Comparison of ENCODE assay signal across 8 cellular contexts in genomic region chr1:921011-921837, GRCh38. TPM values are rescaled to one million over a fixed set of nuclear protein-coding genes. Genes with fewer than 3 reads are reported as not detected.
DNase-seq lines count a peak whose midpoint lies in the region; ATAC-seq and TF ChIP-seq lines count a peak whose summit lies in the region.

No MANE protein-coding gene starts in this region.

- no peaks in the 10 kb centered on the region for H3K9me2 ChIP-seq in GM23338 (ENCODE audit: insufficient read depth)

- peak; percentile 36 to 37; a peak in 3 of 4 replicates for TF ChIP-seq CTCF in GM23338 (conservative IDR thresholded peaks at IDR 0.05; ENCODE audit: low read depth in 2 of 2)
- TF ChIP-seq CTCF in heart right ventricle (IDR thresholded peaks at IDR 0.05) = peak; percentile 26 to 76 (median 58)

- no peaks in the 10 kb centered on the region for H3K36me3 ChIP-seq in BLaER1
- H3K36me3 ChIP-seq in GM23338 (ENCODE audit: insufficient read depth) = no peaks in the 10 kb centered on the region
- H3K36me3 ChIP-seq in heart right ventricle = no peaks in the 10 kb centered on the region

- H3K27me3 ChIP-seq in BLaER1 (peaks cover 49% of the 10 kb centered on the region), GM23338 (ENCODE audit: insufficient read depth) (peaks cover 92% of the 10 kb centered on the region), heart right ventricle (peaks cover 17 to 100% (median 88%) of the 10 kb centered on the region in 7 donors)

- intact Hi-C loops in heart right ventricle (cut with DNase I) = loop anchor here in 1 of 10 donors (2.0 kb wide), 1 partner anchor 20 kb away; no protein-coding TSS in a partner anchor

- peak; percentile 91 for DNase-seq in GM23338 (ENCODE audit: low spot score)
- peak; percentile 79 to 92 for DNase-seq in NCI-H446 (lab: John Stamatoyannopoulos, UW)
- DNase-seq in activated naive CD8-positive, alpha-beta T cell treated with anti-CD3 and anti-CD28 coated beads, Interleukin-2, amount 10 ng/mL, durations not matched to agents 7 days and 5 days = no peak
- DNase-seq in heart right ventricle = peak; percentile 65 to 69
- peak; percentile 58 for DNase-seq in putamen (ENCODE audit: low spot score)

- H3F3A ChIP-seq in GM23338 (replicated peaks; ENCODE audit: low read depth) = no peaks in the 10 kb centered on the region

- no peak overlapping the region for H3K27ac Mint-ChIP-seq in GM23338
- no peak overlapping the region for H3K27ac Mint-ChIP-seq in activated naive CD8-positive, alpha-beta T cell treated with anti-CD3 and anti-CD28 coated beads, Interleukin-2, amount 10 ng/mL, durations not matched to agents 7 days and 5 days

- peaks cover 72% of the 10 kb centered on the region for H3K27me3 Mint-ChIP-seq in GM23338 (ENCODE audit: insufficient read depth, low read depth, poor library complexity)
- peaks cover 39% of the 10 kb centered on the region for H3K27me3 Mint-ChIP-seq in activated naive CD8-positive, alpha-beta T cell treated with anti-CD3 and anti-CD28 coated beads, Interleukin-2, amount 10 ng/mL, durations not matched to agents 7 days and 5 days

- H3K4me3 ChIP-seq in BLaER1 (peak overlapping the region; percentile 43), GM23338 (peak overlapping the region; percentile 47), heart right ventricle (peak overlapping the region in 2 of 10 donors; percentile 2 to 3)

- H3K36me3 Mint-ChIP-seq in GM23338 (ENCODE audit: low read depth) = no peaks in the 10 kb centered on the region
- H3K36me3 Mint-ChIP-seq in activated naive CD8-positive, alpha-beta T cell treated with anti-CD3 and anti-CD28 coated beads, Interleukin-2, amount 10 ng/mL, durations not matched to agents 7 days and 5 days = no peaks in the 10 kb centered on the region

- peaks cover 18% of the 10 kb centered on the region for H3K4me1 Mint-ChIP-seq in GM23338
- H3K4me1 Mint-ChIP-seq in activated naive CD8-positive, alpha-beta T cell treated with anti-CD3 and anti-CD28 coated beads, Interleukin-2, amount 10 ng/mL, durations not matched to agents 7 days and 5 days = peaks cover 8% of the 10 kb centered on the region

- peak overlapping the region; percentile 29; the same call in 2 of the 3 replicates for H3K4me3 Mint-ChIP-seq in GM23338
- H3K4me3 Mint-ChIP-seq in activated naive CD8-positive, alpha-beta T cell treated with anti-CD3 and anti-CD28 coated beads, Interleukin-2, amount 10 ng/mL, durations not matched to agents 7 days and 5 days = no peak overlapping the region

- POLR2A ChIA-PET in activated naive CD8-positive, alpha-beta T cell treated with anti-CD3 and anti-CD28 coated beads, Interleukin-2, amount 10 ng/mL, durations not matched to agents 7 days and 5 days (lab: Charles Lee) = interaction anchor here (1.4 kb wide), 1 partner anchor 16 kb away, joined by 4 read pairs; no protein-coding TSS in a partner anchor

- H3K79me2 ChIP-seq in GM23338 (replicated peaks; ENCODE audit: insufficient read depth) = no peaks in the 10 kb centered on the region

- ATAC-seq in GM23338 (peak; percentile 63), heart right ventricle (peak; percentile 63 to 83 (median 74)), GM21515 (IDR thresholded peaks at IDR 0.05; ENCODE audit: unreplicated experiment) (no peak), HG02588 (IDR thresholded peaks at IDR 0.05; ENCODE audit: unreplicated experiment) (no peak)
- peak; percentile 39 for ATAC-seq in activated naive CD8-positive, alpha-beta T cell treated with anti-CD3 and anti-CD28 coated beads, Interleukin-2, amount 10 ng/mL, durations not matched to agents 7 days and 5 days (ENCODE audit: low read depth)

- H3K27ac ChIP-seq in BLaER1 (no peak overlapping the region), GM23338 (ENCODE audit: low read depth) (no peak overlapping the region), heart right ventricle (no peak overlapping the region)

- no peaks in the 10 kb centered on the region for H3K9me3 Mint-ChIP-seq in GM23338
- H3K9me3 Mint-ChIP-seq in activated naive CD8-positive, alpha-beta T cell treated with anti-CD3 and anti-CD28 coated beads, Interleukin-2, amount 10 ng/mL, durations not matched to agents 7 days and 5 days = no peaks in the 10 kb centered on the region

- WGBS in heart right ventricle, 2 donors = 26 to 34% methylated on average over 33 to 38 of the region's 38 CpGs

- H3K4me1 ChIP-seq in BLaER1 (peaks cover 98% of the 10 kb centered on the region), GM23338 (ENCODE audit: insufficient read depth) (peaks cover 8% of the 10 kb centered on the region; the same call in 1 of the 2 replicates), heart right ventricle (peaks cover 19 to 50% (median 32%) of the 10 kb centered on the region in 9 donors)

- H3K9me3 ChIP-seq in BLaER1 (no peaks in the 10 kb centered on the region), heart right ventricle (no peaks in the 10 kb centered on the region)

- H3K4me2 ChIP-seq in BLaER1 = peak overlapping the region; percentile 100
- H3K4me2 ChIP-seq in GM23338 = peak overlapping the region; percentile 73

- H4K20me1 ChIP-seq in BLaER1 (peaks cover 31% of the 10 kb centered on the region), GM23338 (replicated peaks; ENCODE audit: insufficient read depth) (no peaks in the 10 kb centered on the region; the same call in none of the 2 replicates)

- peak overlapping the region; percentile 41; the same call in 1 of the 2 replicates for H3K9ac ChIP-seq in BLaER1

- H2AFZ ChIP-seq in GM23338 = no peak overlapping the region

TF ChIP-seq in GM23338, 12 proteins besides CTCF, POLR2A, EP300 and RAD21:
- TF ChIP-seq EZH2 (IDR thresholded peaks at IDR 0.05; ENCODE audit: low read depth, unreplicated experiment) (peak; percentile 43), STAT1 (IDR thresholded peaks at IDR 0.05; ENCODE audit: unreplicated experiment) (no peak), EZH2phosphoT487 (IDR thresholded peaks at IDR 0.05; ENCODE audit: unreplicated experiment) (peak; percentile 59)

RNA-seq across cellular contexts. Expression of gene SAMD11, which starts 2.5 kb away (rescaled TPM):
- total RNA-seq in GM23338 (2014; rRNA removed; shearing (Covaris generic)) = 0.14 and 0.19 TPM in 2 replicates
- polyA plus RNA-seq in GM23338 (2016; fragmentation: Nextera tagmentation; extraction: Ambion mirVana) = 0.40 and 0.47 TPM in 2 replicates
- total RNA-seq in activated naive CD8-positive, alpha-beta T cell treated with anti-CD3 and anti-CD28 coated beads, Interleukin-2, amount 10 ng/mL, durations not matched to agents 7 days and 5 days = under 1 TPM in 1 of 2 experiments, not detected in 1; 0.22 TPM
- total RNA-seq in heart right ventricle = 1 to 10 TPM in 8 of 10 donors, under 1 TPM in 2; 0.87 to 2.2 (median 1.2) TPM
- polyA plus RNA-seq in heart right ventricle = 1 to 10 TPM; 1.5 to 2.4 TPM

RNA-seq across cellular contexts. Expression of gene NOC2L, which starts 37.8 kb away (rescaled TPM):
- total RNA-seq in GM23338 (2014; rRNA removed; shearing (Covaris generic)) = 123 and 125 TPM in 2 replicates
- polyA plus RNA-seq in GM23338 (2016; fragmentation: Nextera tagmentation; extraction: Ambion mirVana) (79.3 and 89.0 TPM in 2 replicates), heart right ventricle (10 to 100 TPM; 62.5 to 64.8 TPM)
- 10 to 100 TPM; 63.0 to 63.4 TPM for total RNA-seq in activated naive CD8-positive, alpha-beta T cell treated with anti-CD3 and anti-CD28 coated beads, Interleukin-2, amount 10 ng/mL, durations not matched to agents 7 days and 5 days
- total RNA-seq in heart right ventricle = 10 to 100 TPM; 38.3 to 52.5 (median 42.6) TPM

RNA-seq across cellular contexts. Expression of gene KLHL17, which starts 39.2 kb away (rescaled TPM):
- 27.8 and 37.1 TPM in 2 replicates for total RNA-seq in GM23338 (2014; rRNA removed; shearing (Covaris generic))
- polyA plus RNA-seq in GM23338 (2016; fragmentation: Nextera tagmentation; extraction: Ambion mirVana) = 16.5 and 17.8 TPM in 2 replicates
- total RNA-seq in activated naive CD8-positive, alpha-beta T cell treated with anti-CD3 and anti-CD28 coated beads, Interleukin-2, amount 10 ng/mL, durations not matched to agents 7 days and 5 days = 10 to 100 TPM; 35.3 to 35.4 TPM
- total RNA-seq in heart right ventricle = 1 to 10 TPM; 1.3 to 6.6 (median 3.2) TPM
- 10 to 100 TPM in 1 of 2 donors, 1 to 10 TPM in 1; 7.7 to 10.2 TPM for polyA plus RNA-seq in heart right ventricle

RNA-seq across cellular contexts. Expression of gene PLEKHN1, which starts 45.1 kb away (rescaled TPM):
- total RNA-seq in GM23338 (2014; rRNA removed; shearing (Covaris generic)) = 2.2 and 3.3 TPM in 2 replicates
- polyA plus RNA-seq in GM23338 (2016; fragmentation: Nextera tagmentation; extraction: Ambion mirVana) (0.94 and 1.4 TPM in 2 replicates), heart right ventricle (under 1 TPM; 0.28 to 0.37 TPM)
- total RNA-seq in activated naive CD8-positive, alpha-beta T cell treated with anti-CD3 and anti-CD28 coated beads, Interleukin-2, amount 10 ng/mL, durations not matched to agents 7 days and 5 days = 1 to 10 TPM; 3.0 to 4.8 TPM
- total RNA-seq in heart right ventricle = under 1 TPM in 2 of 10 donors, not detected in 8; 0.13 to 0.30 TPM

Comparison
In these comparisons a context has a peak if more than half of its experiments do, and no peak if none do; other contexts are left out.
1. ATAC-seq: peak in GM23338 (single experiment), activated naive CD8-positive, alpha-beta T cell treated with anti-CD3 and anti-CD28 coated beads, Interleukin-2, amount 10 ng/mL, durations not matched to agents 7 days and 5 days (single experiment) and heart right ventricle (8 of 8); none in GM21515 (single experiment) and HG02588 (single experiment).